Comparison of ENCODE assay signal across 8 cellular contexts in genomic region chr20:32357869-32358631, GRCh38. TPM values are rescaled to one million over a fixed set of nuclear protein-coding genes. Genes with fewer than 3 reads are reported as not detected.
DNase-seq lines count a peak whose midpoint lies in the region; ATAC-seq and TF ChIP-seq lines count a peak whose summit lies in the region.

TSS of gene ASXL1 (plus strand) at chr20:32358331. CDS start at chr20:32358776, 445 bp downstream.

- intact Hi-C loops in IMR-90 (cut with micrococcal nuclease): no loop called here

- peak within 1 kb of the TSS; percentile 95 for H3K9ac ChIP-seq in IMR-90 (ENCODE audit: low read depth, low read length)

- in situ Hi-C loops in IMR-90 (cut with MboI; ENCODE audit: low sequenced_read_pairs): no loop called here

- H2BK15ac ChIP-seq in IMR-90 (ENCODE audit: low read depth, low read length): peak within 1 kb of the TSS; percentile 97; the same call in 2 of the 3 replicates

- H3K4me3 ChIP-seq in IMR-90 (ENCODE audit: insufficient read depth, low read depth, low read length) (peak within 1 kb of the TSS; percentile 92), mononuclear cell (ENCODE audit: low read length) (peak within 1 kb of the TSS; percentile 81)

- H3K4me1 ChIP-seq in IMR-90 (ENCODE audit: control insufficient read depth, insufficient read depth, low read length) (peaks cover 3% of the 10 kb centered on the region), mononuclear cell (ENCODE audit: insufficient read depth, low read length) (peaks cover 51% of the 10 kb centered on the region)

- peak within 1 kb of the TSS; percentile 98 for H2AFZ ChIP-seq in IMR-90 (replicated peaks; ENCODE audit: low read length, poor library complexity)

- peak within 1 kb of the TSS; percentile 98 for H3K23ac ChIP-seq in IMR-90 (ENCODE audit: low read depth, low read length)

- peak; percentile 64 for ATAC-seq in GM21526 (IDR thresholded peaks at IDR 0.05; ENCODE audit: low FRiP score, unreplicated experiment)
- ATAC-seq in IMR-90 (ENCODE audit: low read depth): peak; percentile 85

- peak within 1 kb of the TSS; percentile 99 for H3K27ac ChIP-seq in IMR-90 (ENCODE audit: insufficient read depth, low read length)

- peak within 1 kb of the TSS; percentile 94 for H4K5ac ChIP-seq in IMR-90 (ENCODE audit: low read depth, low read length)

- no peak for TF ChIP-seq CTCF in IMR-90 (conservative IDR thresholded peaks at IDR 0.05; ENCODE audit: low read depth, low read length)

- H3K14ac ChIP-seq in IMR-90 (replicated peaks; ENCODE audit: low read depth, low read length): peak within 1 kb of the TSS; percentile 99

- H3K56ac ChIP-seq in IMR-90 (ENCODE audit: extremely low read depth, insufficient read depth, low read length): peak within 1 kb of the TSS; percentile 99

- peak within 1 kb of the TSS; percentile 96 for H2AK9ac ChIP-seq in IMR-90 (replicated peaks; ENCODE audit: low read depth, low read length, poor library complexity)

- H3K27me3 ChIP-seq in IMR-90 (ENCODE audit: control insufficient read depth, insufficient read depth, low read length): no peaks in the 10 kb centered on the region
- no peaks in the 10 kb centered on the region for H3K27me3 ChIP-seq in mononuclear cell (ENCODE audit: insufficient read depth, low read length)

- no peak for TF ChIP-seq POLR2A in IMR-90 (IDR thresholded peaks at IDR 0.05; ENCODE audit: low read depth, low read length)

- POLR2A ChIA-PET in IMR-90 (lab: Charles Lee; ENCODE audit: unreplicated experiment): interaction anchor here (1.5 kb wide), 1 partner anchor 10 kb away, joined by 3 read pairs; no protein-coding TSS in a partner anchor

- H3K79me1 ChIP-seq in IMR-90 (ENCODE audit: low read depth in 1 of 2, low read length in 2 of 2): peaks cover 0 to 36% of the 10 kb centered on the region in 2 experiments; a peak in 2 of 4 replicates

- peak within 1 kb of the TSS; percentile 99 for H2BK120ac ChIP-seq in IMR-90 (ENCODE audit: low read depth, low read length)

- TF ChIP-seq RAD21 in IMR-90 (IDR thresholded peaks at IDR 0.05; ENCODE audit: low read length): no peak

- CTCF ChIA-PET in IMR-90 (lab: Yijun Ruan, JAX): interaction anchor here (0.5 kb wide), 1 partner anchor 293 kb away, joined by 4 read pairs; no protein-coding TSS in a partner anchor

- H3K4me2 ChIP-seq in IMR-90 (ENCODE audit: low read depth, low read length): peak within 1 kb of the TSS; percentile 79

- peaks cover 47% of the 10 kb centered on the region for H4K20me1 ChIP-seq in IMR-90 (ENCODE audit: insufficient read depth, low read length)

- DNase-seq in DMS 273 (lab: John Stamatoyannopoulos, UW; ENCODE audit: unreplicated experiment): peak; percentile 99
- peak; percentile 95 for DNase-seq in IMR-90
- peak; percentile 99 for DNase-seq in OCI-M1 (lab: John Stamatoyannopoulos, UW)
- DNase-seq in activated T-cell treated with anti-CD3 and anti-CD28 coated beads for 24 hours (ENCODE audit: low read depth): peak; percentile 93
- DNase-seq in epidermal melanocyte (ENCODE audit: insufficient read length, low spot score): peak; percentile 86
- DNase-seq in stimulated activated CD8-positive, alpha-beta memory T cell treated with anti-CD3 and anti-CD28 coated beads, Interleukin-4, amount 100 ng/mL, for 1 hour (ENCODE audit: low read depth in 2 of 2, low spot score in 1 of 2): peak; percentile 75 to 86

- peak within 1 kb of the TSS; percentile 99 for H3K4ac ChIP-seq in IMR-90 (ENCODE audit: low read depth, low read length)

- H2BK20ac ChIP-seq in IMR-90 (ENCODE audit: low read depth, low read length): peak within 1 kb of the TSS; percentile 93

- H2AK5ac ChIP-seq in IMR-90 (ENCODE audit: low read depth, low read length): peak within 1 kb of the TSS; percentile 99

- H4K91ac ChIP-seq in IMR-90 (ENCODE audit: insufficient read depth, low read depth, low read length): peak within 1 kb of the TSS; percentile 99

- H3K9me3 ChIP-seq in IMR-90 (ENCODE audit: control insufficient read depth, insufficient read depth, low read length) (0 out of 2 replicates have a peak, but pooled peaks cover 3% of the 10 kb centered on the region), mononuclear cell (ENCODE audit: low read depth, low read length) (no peaks in the 10 kb centered on the region)

- BruUV-seq in IMR-90 (replicated peaks; lab: Mats Ljungman, UMichigan): no TSS peak

- H2BK5ac ChIP-seq in IMR-90 (ENCODE audit: low read depth, low read length, poor library complexity, severe bottlenecking): peak within 1 kb of the TSS; percentile 100

- WGBS in IMR-90 (ENCODE audit: extremely low coverage in 2 of 2, insufficient read length in 1 of 2), 2 experiments: 1% methylated on average over 24 of the region's 83 CpGs; no CpG with 5 or more reads in 1 of the 2 experiments

- peaks cover 16% of the 10 kb centered on the region for H3K9me1 ChIP-seq in IMR-90 (ENCODE audit: insufficient read depth, low read length)

- no peaks in the 10 kb centered on the region; the same call in 1 of the 2 replicates for H3K36me3 ChIP-seq in IMR-90 (ENCODE audit: control insufficient read depth, insufficient read depth, low read length)

- dilution Hi-C loops in IMR-90 (cut with HindIII; ENCODE audit: low sequenced_read_pairs, unreplicated experiment): no loop called here

- peak within 1 kb of the TSS; percentile 96 for H3K18ac ChIP-seq in IMR-90 (ENCODE audit: low read depth, low read length)

- H4K8ac ChIP-seq in IMR-90 (ENCODE audit: low read depth in 2 of 2, low read length in 2 of 2): peak within 1 kb of the TSS; percentile 95 to 99

TF ChIP-seq in IMR-90, 13 proteins besides CTCF, POLR2A, EP300 and RAD21:
- TF ChIP-seq USF2 (IDR thresholded peaks at IDR 0.05; ENCODE audit: low read depth, low read length) (peak; percentile 36; the same call in 1 of the 2 replicates), CEBPB (IDR thresholded peaks at IDR 0.05; ENCODE audit: low read depth, low read length) (no peak), FOS (IDR thresholded peaks at IDR 0.05; ENCODE audit: low read depth, low read length) (no peak), MAZ (IDR thresholded peaks at IDR 0.05; ENCODE audit: borderline replicate concordance, low read depth, low read length) (peak; percentile 87; the same call in 1 of the 2 replicates), MXI1 (IDR thresholded peaks at IDR 0.05; ENCODE audit: borderline replicate concordance, low read depth, low read length) (peak; percentile 52; the same call in 1 of the 2 replicates), RCOR1 (IDR thresholded peaks at IDR 0.05; ENCODE audit: insufficient replicate concordance, low read length) (peak; percentile 7), BHLHE40 (IDR thresholded peaks at IDR 0.05; ENCODE audit: low read depth, low read length) (peak; percentile 47), MAFK (IDR thresholded peaks at IDR 0.05; ENCODE audit: low read depth, low read length) (no peak)

RNA-seq across cellular contexts. Expression of gene ASXL1, which starts in this region (rescaled TPM):
- total RNA-seq in IMR-90 (2012; rRNA removed) (29.9 and 33.3 TPM in 2 replicates), mononuclear cell (117 TPM)
- 35.2 and 37.1 TPM in 2 replicates for polyA plus RNA-seq in IMR-90 (2012; rRNA removed)
- 14.9 and 24.1 TPM in 2 replicates for polyA plus RNA-seq in IMR-90 (2012; cell fraction: cytosol; rRNA removed)
- polyA plus RNA-seq in IMR-90 (2012; cell fraction: nucleus; rRNA removed; ENCODE audit: low replicate concordance): 156 and 211 TPM in 2 replicates

Comparison
In these comparisons a context has a peak if more than half of its experiments do, and no peak if none do; other contexts are left out.
1. Peak in every context shown above with its lines: DNase-seq, ATAC-seq, H3K4me3 ChIP-seq and H3K27ac ChIP-seq.